ENCODE assay signal across 11 cellular contexts in genomic region chr11:63909621-63910506, GRCh38. TPM values are rescaled to one million over a fixed set of nuclear protein-coding genes. Genes with fewer than 3 reads are reported as not detected.
DNase-seq lines count a peak whose midpoint lies in the region; FAIRE-seq and TF ChIP-seq lines count a peak whose summit lies in the region.
"Had no signal": no experiment of that assay in that cellular context is flagged by ENCODE, and none has a peak within 500 bp of the region (broad histone marks: within the 10 kb centered on the region; RNA-seq: fewer than 3 reads in every experiment).

No MANE protein-coding gene starts in this region.

- H3K4me1 ChIP-seq in HUES64 (ENCODE audit: insufficient read depth, low read length) (peaks cover 31% of the 10 kb centered on the region), mesodermal cell (ENCODE audit: control insufficient read depth, insufficient read depth, low read length, poor library complexity, severe bottlenecking) (peaks cover 34% of the 10 kb centered on the region)
- H3K4me1 ChIP-seq: SJCRH30 had no signal

- TF ChIP-seq CTCF in brain (conservative IDR thresholded peaks at IDR 0.05) = no peak

- no peaks in the 10 kb centered on the region for H3K27me3 Mint-ChIP-seq in brain
- H3K27me3 Mint-ChIP-seq: activated T-helper 17 cell treated with anti-CD3 and anti-CD28 coated beads, Interleukin-2, amount 50 U/mL, for 72 hours; central memory CD8-positive, alpha-beta T cell had no signal

- H3K27ac ChIP-seq in HUES64 (ENCODE audit: low read depth, low read length) = peak overlapping the region; percentile 51; the same call in 1 of the 2 replicates
- H3K27ac ChIP-seq in mesodermal cell (ENCODE audit: low read depth, low read length, severe bottlenecking) = peak overlapping the region; percentile 39
- H3K27ac ChIP-seq: SJCRH30 had no signal

- peaks cover 83% of the 10 kb centered on the region for H3K4me1 Mint-ChIP-seq in brain
- H3K4me1 Mint-ChIP-seq: activated T-helper 17 cell treated with anti-CD3 and anti-CD28 coated beads, Interleukin-2, amount 50 U/mL, for 72 hours had no signal

- DNase-seq in 8988T (peak; percentile 72), HK-2 (ENCODE audit: unreplicated experiment) (no peak), HTR-8/SVneo (ENCODE audit: insufficient read length, low spot score) (no peak), Ammon's horn (ENCODE audit: low spot score) (no peak)
- DNase-seq in stimulated activated CD4-positive, alpha-beta T cell treated with anti-CD3 and anti-CD28 coated beads, Interleukin-4, amount 100 ng/mL, for 1 hour = no peak
- DNase-seq: SJCRH30 had no signal

- H3K9me3 ChIP-seq in HUES64 (ENCODE audit: insufficient read depth, low read depth, low read length) (no peaks in the 10 kb centered on the region), mesodermal cell (ENCODE audit: control insufficient read depth, low read length) (no peaks in the 10 kb centered on the region)
- H3K9me3 ChIP-seq: SJCRH30 had no signal

- H3K36me3 Mint-ChIP-seq in brain = peaks cover 22% of the 10 kb centered on the region

- peak overlapping the region in 3 of 5 experiments; percentile 58 to 68 (median 61) for H3K4me3 Mint-ChIP-seq in brain
- H3K4me3 Mint-ChIP-seq: activated T-helper 17 cell treated with anti-CD3 and anti-CD28 coated beads, Interleukin-2, amount 50 U/mL, for 72 hours; central memory CD8-positive, alpha-beta T cell had no signal

- H3K9ac ChIP-seq in HUES64 (ENCODE audit: low read depth, low read length) = no peak overlapping the region

- H3K36me3 ChIP-seq in HUES64 (ENCODE audit: insufficient read depth, low read length) = peaks cover 43% of the 10 kb centered on the region
- peaks cover 71% of the 10 kb centered on the region for H3K36me3 ChIP-seq in mesodermal cell (ENCODE audit: control insufficient read depth, insufficient read depth, low read length)
- H3K36me3 ChIP-seq: SJCRH30 had no signal

- FAIRE-seq in HTR-8/SVneo (lab: Jason Lieb, UNC) = no peak

- 42% methylated on average over 18 of the region's 23 CpGs for WGBS in HUES64
- WGBS in mesodermal cell (ENCODE audit: insufficient coverage in 2 of 2), 2 experiments = 30 to 33% methylated on average over 7 to 12 of the region's 23 CpGs

- no peaks in the 10 kb centered on the region for H3K27me3 ChIP-seq in HUES64 (ENCODE audit: insufficient read depth, low read length)
- H3K27me3 ChIP-seq: SJCRH30 had no signal

- peak overlapping the region; percentile 80 to 97 (median 93) for H3K27ac Mint-ChIP-seq in brain
- H3K27ac Mint-ChIP-seq: activated T-helper 17 cell treated with anti-CD3 and anti-CD28 coated beads, Interleukin-2, amount 50 U/mL, for 72 hours had no signal

- H3K9me3 Mint-ChIP-seq in brain = peaks cover 0 to 2% (median 0%) of the 10 kb centered on the region in 5 experiments
- H3K9me3 Mint-ChIP-seq: activated T-helper 17 cell treated with anti-CD3 and anti-CD28 coated beads, Interleukin-2, amount 50 U/mL, for 72 hours; central memory CD8-positive, alpha-beta T cell had no signal

- H3K4me3 ChIP-seq in HUES64 (ENCODE audit: low read length) = no peak overlapping the region
- no peak overlapping the region for H3K4me3 ChIP-seq in mesodermal cell (ENCODE audit: extremely low read depth, insufficient read depth, low read length, poor library complexity, severe bottlenecking)
- H3K4me3 ChIP-seq: SJCRH30 had no signal

RNA-seq across cellular contexts. Expression of gene RCOR2, which starts 7.1 kb away (rescaled TPM):
- polyA plus RNA-seq in HUES64 (2013, experiment 1 of 2) = 55.5 TPM
- polyA plus RNA-seq in HUES64 (2013, experiment 2 of 2) = 56.6 TPM
- 23.5 TPM for polyA plus RNA-seq in brain (ENCODE audit: insufficient read depth, low read depth, low replicate concordance)
- 29.9 TPM for polyA plus RNA-seq in mesodermal cell (2013, experiment 1 of 2)
- 28.3 TPM for polyA plus RNA-seq in mesodermal cell (2013, experiment 2 of 2)

RNA-seq across cellular contexts. Expression of gene NAA40, which starts 28.9 kb away (rescaled TPM):
- polyA plus RNA-seq in HUES64 (2013, experiment 1 of 2) = 28.0 TPM
- 22.5 TPM for polyA plus RNA-seq in HUES64 (2013, experiment 2 of 2)
- polyA plus RNA-seq in brain (ENCODE audit: insufficient read depth, low read depth, low replicate concordance) = 15.8 TPM
- polyA plus RNA-seq in mesodermal cell (2013, experiment 1 of 2) = 22.4 TPM
- 18.8 TPM for polyA plus RNA-seq in mesodermal cell (2013, experiment 2 of 2)
